In genomic region chr17:28728364-28729200, GRCh38 we compare ENCODE assay signal across 8 cellular contexts. TPM values are rescaled to one million over a fixed set of nuclear protein-coding genes. Genes with fewer than 3 reads are reported as not detected.
DNase-seq lines count a peak whose midpoint lies in the region; ATAC-seq and TF ChIP-seq lines count a peak whose summit lies in the region.

NEK8 (plus strand) TSS chr17:28728788; CDS start chr17:28728814, 26 bp downstream.

- H3K9me3 ChIP-seq in left lung, result no peaks in the 10 kb centered on the region

- no peaks in the 10 kb centered on the region for H3K27me3 ChIP-seq in BJ (ENCODE audit: control insufficient read depth, insufficient read depth, low read length)
- H3K27me3 ChIP-seq in left lung, result no peaks in the 10 kb centered on the region

- H3K36me3 ChIP-seq in BJ (ENCODE audit: control insufficient read depth, insufficient read depth, low read length), result peaks cover 5% of the 10 kb centered on the region
- H3K36me3 ChIP-seq in left lung, result peaks cover 0 to 16% of the 10 kb centered on the region in 2 donors

- peak within 1 kb of the TSS; percentile 90 for H3K4me3 Mint-ChIP-seq in activated CD4-positive, alpha-beta T cell treated with anti-CD3 and anti-CD28 coated beads, Interleukin-2, amount 10 ng/mL, durations not matched to agents 7 days and 5 days

- no peaks in the 10 kb centered on the region for H3K27me3 Mint-ChIP-seq in activated CD4-positive, alpha-beta T cell treated with anti-CD3 and anti-CD28 coated beads, Interleukin-2, amount 10 ng/mL, durations not matched to agents 7 days and 5 days

- TF ChIP-seq CTCF in BJ (IDR thresholded peaks at IDR 0.05; ENCODE audit: insufficient read depth, low read depth, low read length), result no peak
- TF ChIP-seq CTCF in left lung (IDR thresholded peaks at IDR 0.05), result peak in 1 of 2 donors; percentile 16

- POLR2A ChIA-PET in BJ (lab: Charles Lee), result interaction anchor here (0.6 to 1.0 kb wide), 4 partner anchors 9 to 528 kb away, joined by 3 to 7 read pairs (median 4); partner anchors contain the start of gene RPL23A
- POLR2A ChIA-PET in activated CD4-positive, alpha-beta T cell treated with anti-CD3 and anti-CD28 coated beads, Interleukin-2, amount 10 ng/mL, durations not matched to agents 7 days and 5 days (lab: Charles Lee), result interaction anchor here (0.6 to 2.0 kb wide), 5 partner anchors 9 to 222 kb away, joined by 3 to 12 read pairs (median 3); partner anchors contain the start of gene RPL23A

- H3K36me3 Mint-ChIP-seq in activated CD4-positive, alpha-beta T cell treated with anti-CD3 and anti-CD28 coated beads, Interleukin-2, amount 10 ng/mL, durations not matched to agents 7 days and 5 days (ENCODE audit: low read depth), result peaks cover 16% of the 10 kb centered on the region

- DNase-seq in BJ (ENCODE audit: low read depth) (peak; percentile 70), GM19240 (ENCODE audit: insufficient read length, low spot score) (peak; percentile 53), NCI-H69 (lab: John Stamatoyannopoulos, UW) (peak; percentile 96), dedifferentiated amniotic fluid mesenchymal stem cell (ENCODE audit: extremely low spot score) (peak; percentile 98), left lung (peak; percentile 97 to 98)
- DNase-seq in activated CD4-positive, alpha-beta T cell treated with anti-CD3 and anti-CD28 coated beads, Interleukin-2, amount 10 ng/mL, durations not matched to agents 7 days and 5 days, result peak; percentile 98
- peak; percentile 97 for DNase-seq in stimulated activated CD4-positive, alpha-beta T cell treated with anti-CD3 and anti-CD28 coated beads, Interleukin-1b, Interleukin-23, amount 100 ng/mL, for 48 hours

- H3K4me1 ChIP-seq in left lung, result peaks cover 13 to 55% of the 10 kb centered on the region in 2 donors

- intact Hi-C loops in left lung (cut with DNase I), result no loop called here

- H3K27ac ChIP-seq in left lung, result peak within 1 kb of the TSS; percentile 94 to 97

- H3K27ac Mint-ChIP-seq in activated CD4-positive, alpha-beta T cell treated with anti-CD3 and anti-CD28 coated beads, Interleukin-2, amount 10 ng/mL, durations not matched to agents 7 days and 5 days, result peak within 1 kb of the TSS; percentile 99

- peaks cover 48% of the 10 kb centered on the region for H3K4me1 Mint-ChIP-seq in activated CD4-positive, alpha-beta T cell treated with anti-CD3 and anti-CD28 coated beads, Interleukin-2, amount 10 ng/mL, durations not matched to agents 7 days and 5 days

- H3K9me3 Mint-ChIP-seq in activated CD4-positive, alpha-beta T cell treated with anti-CD3 and anti-CD28 coated beads, Interleukin-2, amount 10 ng/mL, durations not matched to agents 7 days and 5 days, result no peaks in the 10 kb centered on the region

- peak within 1 kb of the TSS; percentile 75 for H3K4me3 ChIP-seq in BJ (ENCODE audit: low read depth, low read length)
- peak within 1 kb of the TSS; percentile 63 to 64 for H3K4me3 ChIP-seq in left lung

- ATAC-seq in HG03442 (IDR thresholded peaks at IDR 0.05; ENCODE audit: unreplicated experiment) (peak; percentile 35), left lung (peak; percentile 71)

- CTCF ChIA-PET in BJ (lab: Yijun Ruan, JAX), result interaction anchor here (0.7 to 10.9 kb wide), 13 partner anchors 10 to 388 kb away, joined by 3 to 416 read pairs (median 9); partner anchors contain the start of genes PHF12, RPL23A and TRAF4
- CTCF ChIA-PET in activated CD4-positive, alpha-beta T cell treated with anti-CD3 and anti-CD28 coated beads, Interleukin-2, amount 10 ng/mL, durations not matched to agents 7 days and 5 days (lab: Charles Lee), result interaction anchor here (0.6 to 11.5 kb wide), 18 partner anchors 9 to 236 kb away, joined by 3 to 420 read pairs (median 12); partner anchors contain the start of genes BLTP2, DHRS13, FLOT2 and PROCA1

RNA-seq across cellular contexts. Expression of gene NEK8, which starts in this region (rescaled TPM):
- polyA plus RNA-seq in BJ (2011; rRNA removed), result 3.8 and 5.3 TPM in 2 replicates
- polyA minus RNA-seq in BJ (2011; rRNA and poly(A)+ RNA removed), result 3.4 and 6.9 TPM in 2 replicates
- 1 to 10 TPM; 7.3 TPM for total RNA-seq in activated CD4-positive, alpha-beta T cell treated with anti-CD3 and anti-CD28 coated beads, Interleukin-2, amount 10 ng/mL, durations not matched to agents 7 days and 5 days
- total RNA-seq in left lung, result 1 to 10 TPM; 5.6 to 7.5 TPM

Comparison
In these comparisons a context has a peak if more than half of its experiments do, and no peak if none do; other contexts are left out.
1. Peak in every context shown above with its lines: DNase-seq, ATAC-seq, H3K4me3 ChIP-seq and H3K27ac ChIP-seq.